Comparison of ENCODE assay signal across 8 cellular contexts in the genomic region with DNA sequence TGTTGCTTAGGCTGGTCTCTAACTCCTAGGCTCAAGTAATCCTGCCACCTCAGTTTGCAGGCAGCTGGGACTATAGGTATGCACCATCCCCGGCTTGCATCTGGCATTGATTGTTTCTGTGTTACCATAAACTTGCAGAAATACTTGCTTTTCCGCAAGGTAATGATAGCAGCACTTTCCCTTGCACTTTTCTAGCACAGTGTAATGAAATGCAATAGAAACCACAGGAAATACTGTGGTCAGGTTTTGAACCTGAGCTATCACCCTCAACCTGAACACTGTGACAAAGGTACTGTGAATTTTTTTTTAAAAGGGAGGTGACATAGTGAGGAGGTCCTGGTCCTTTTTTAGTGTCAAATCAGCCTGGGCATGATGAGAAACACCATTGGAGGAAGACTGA. TPM values are rescaled to one million over a fixed set of nuclear protein-coding genes. Genes with fewer than 3 reads are reported as not detected.
A peak's percentile ranks its signal among the peaks of the same experiment; 100 is the strongest.
DNase-seq lines count a peak whose midpoint lies in the region; ATAC-seq, FAIRE-seq and TF ChIP-seq lines count a peak whose summit lies in the region.

No MANE protein-coding gene starts in this region.

- no peak overlapping the region for H3K9ac ChIP-seq in H9 (ENCODE audit: extremely low read depth, insufficient read length, low read length)

- H2BK120ac ChIP-seq in H9 (ENCODE audit: low read depth, low read length, poor library complexity, severe bottlenecking), result no peak overlapping the region

- no peak overlapping the region for H2BK15ac ChIP-seq in H9 (ENCODE audit: low read depth, low read length)

- no peak overlapping the region for H3T11ph ChIP-seq in H9 (ENCODE audit: low read length)

- no peak overlapping the region for H2AK5ac ChIP-seq in H9 (ENCODE audit: insufficient read length, low read length)

- ATAC-seq in GM21360 (IDR thresholded peaks at IDR 0.05; ENCODE audit: unreplicated experiment), result peak; percentile 75
- peak; percentile 86 for ATAC-seq in HG03442 (IDR thresholded peaks at IDR 0.05; ENCODE audit: unreplicated experiment)

- H3K23me2 ChIP-seq in H9 (ENCODE audit: insufficient read length, low read depth, low read length, poor library complexity, severe bottlenecking), result no peaks in the 10 kb centered on the region

- no CpG with 5 or more reads among the region's 2 CpGs for WGBS in H9 (ENCODE audit: extremely low coverage, insufficient read length, low lambda C conversion rate)
- WGBS in prostate gland, result 56% methylated on average over 2 of the region's 2 CpGs

- intact Hi-C loops in activated T-helper 2 cell treated with anti-CD3 and anti-CD28 coated beads, Interferon-gamma antibody, Interleukin-2, Interleukin-4, amounts not matched to agents 10 μg/mL and 5 μg/mL and 100 μg/mL, durations not matched to agents 14 hours and 24 hours and 36 hours (cut with micrococcal nuclease), result loop anchor here (1.0 to 10.0 kb wide), 3 partner anchors 11 to 863 kb away; partner anchors contain the start of genes LRP2 and STK39
- intact Hi-C loops in prostate gland (cut with DNase I), result no loop called here

- H3K27ac Mint-ChIP-seq in activated T-helper 2 cell treated with anti-CD3 and anti-CD28 coated beads, Interferon-gamma antibody, Interleukin-2, Interleukin-4, amounts not matched to agents 10 μg/mL and 5 μg/mL and 100 μg/mL, durations not matched to agents 14 hours and 24 hours and 36 hours, result peak overlapping the region; percentile 54
- no peak overlapping the region for H3K27ac Mint-ChIP-seq in H9

- no peak overlapping the region for H2BK5ac ChIP-seq in H9 (ENCODE audit: insufficient read length, low read length)

- no peak overlapping the region for H3K4me3 Mint-ChIP-seq in activated T-helper 2 cell treated with anti-CD3 and anti-CD28 coated beads, Interferon-gamma antibody, Interleukin-2, Interleukin-4, amounts not matched to agents 10 μg/mL and 5 μg/mL and 100 μg/mL, durations not matched to agents 14 hours and 24 hours and 36 hours (ENCODE audit: low read depth)
- H3K4me3 Mint-ChIP-seq in H9, result no peak overlapping the region

- no peaks in the 10 kb centered on the region for H3K27me3 ChIP-seq in H9 (ENCODE audit: insufficient read depth, low read length)
- no peaks in the 10 kb centered on the region for H3K27me3 ChIP-seq in prostate gland (replicated peaks; ENCODE audit: insufficient read depth)

- TF ChIP-seq POLR2A in prostate gland (IDR thresholded peaks at IDR 0.05), result no peak

- no peak overlapping the region for H2BK20ac ChIP-seq in H9 (ENCODE audit: low read depth, low read length, poor library complexity, severe bottlenecking)

- H3K27ac ChIP-seq in H9 (ENCODE audit: insufficient read length, low read depth, low read length) (no peak overlapping the region), prostate gland (no peak overlapping the region)

- no peak overlapping the region for H3K4ac ChIP-seq in H9 (ENCODE audit: low read depth, low read length)

- TF ChIP-seq CTCF in H9 (conservative IDR thresholded peaks at IDR 0.05) (no peak), prostate gland (IDR thresholded peaks at IDR 0.05) (no peak)

- H3K4me2 ChIP-seq in H9 (ENCODE audit: insufficient read depth, insufficient read length, low read length), result no peak overlapping the region

- H3K18ac ChIP-seq in H9 (ENCODE audit: insufficient read length, low read depth, low read length), result no peak overlapping the region

- H4K8ac ChIP-seq in H9 (replicated peaks; ENCODE audit: insufficient read length, low read depth, low read length), result no peak overlapping the region

- H3K56ac ChIP-seq in H9 (ENCODE audit: insufficient read length, low read depth, low read length), result no peak overlapping the region

- peaks cover 8% of the 10 kb centered on the region for H3K36me3 Mint-ChIP-seq in activated T-helper 2 cell treated with anti-CD3 and anti-CD28 coated beads, Interferon-gamma antibody, Interleukin-2, Interleukin-4, amounts not matched to agents 10 μg/mL and 5 μg/mL and 100 μg/mL, durations not matched to agents 14 hours and 24 hours and 36 hours (ENCODE audit: low read depth)
- no peaks in the 10 kb centered on the region for H3K36me3 Mint-ChIP-seq in H9 (ENCODE audit: insufficient read depth in 1 of 3, low read depth in 3 of 3)

- H4K20me1 ChIP-seq in H9 (ENCODE audit: control insufficient read depth, insufficient read depth, insufficient read length), result no peaks in the 10 kb centered on the region

- H3K9me3 Mint-ChIP-seq in activated T-helper 2 cell treated with anti-CD3 and anti-CD28 coated beads, Interferon-gamma antibody, Interleukin-2, Interleukin-4, amounts not matched to agents 10 μg/mL and 5 μg/mL and 100 μg/mL, durations not matched to agents 14 hours and 24 hours and 36 hours, result peaks cover 4% of the 10 kb centered on the region
- no peaks in the 10 kb centered on the region for H3K9me3 Mint-ChIP-seq in H9

- H3K9me3 ChIP-seq in H9 (ENCODE audit: control insufficient read depth, low read depth, low read length), result no peaks in the 10 kb centered on the region
- no peaks in the 10 kb centered on the region for H3K9me3 ChIP-seq in prostate gland

- DNase-seq in GM18507 (ENCODE audit: extremely low spot score, insufficient read length, low read depth) (peak; percentile 18), H9 (no peak), globus pallidus (ENCODE audit: low spot score) (no peak), prostate gland (ENCODE audit: low spot score) (no peak), Ammon's horn (ENCODE audit: low spot score) (no peak)
- DNase-seq in activated T-helper 2 cell treated with anti-CD3 and anti-CD28 coated beads, Interferon-gamma antibody, Interleukin-2, Interleukin-4, amounts not matched to agents 10 μg/mL and 5 μg/mL and 100 μg/mL, durations not matched to agents 14 hours and 24 hours and 36 hours (ENCODE audit: low spot score), result peak; percentile 31

- no peaks in the 10 kb centered on the region for H3K79me1 ChIP-seq in H9 (ENCODE audit: insufficient read depth, low read depth, low read length, poor library complexity, severe bottlenecking)

- peak; percentile 86 for FAIRE-seq in GM18507 (lab: Jason Lieb, UNC)

- H2BK12ac ChIP-seq in H9 (ENCODE audit: insufficient read length, low read depth, low read length), result no peak overlapping the region

- H3K27me3 Mint-ChIP-seq in activated T-helper 2 cell treated with anti-CD3 and anti-CD28 coated beads, Interferon-gamma antibody, Interleukin-2, Interleukin-4, amounts not matched to agents 10 μg/mL and 5 μg/mL and 100 μg/mL, durations not matched to agents 14 hours and 24 hours and 36 hours (ENCODE audit: low read depth), result peaks cover 1% of the 10 kb centered on the region
- H3K27me3 Mint-ChIP-seq in H9 (ENCODE audit: low read depth), result peaks cover 16% of the 10 kb centered on the region

- no peak overlapping the region for H2AFZ ChIP-seq in H9 (ENCODE audit: low read length)

- no peaks in the 10 kb centered on the region for H3K79me2 ChIP-seq in H9 (ENCODE audit: insufficient read depth, low read length)

- H3K4me3 ChIP-seq in prostate gland, result no peak overlapping the region

- H3K4me1 Mint-ChIP-seq in activated T-helper 2 cell treated with anti-CD3 and anti-CD28 coated beads, Interferon-gamma antibody, Interleukin-2, Interleukin-4, amounts not matched to agents 10 μg/mL and 5 μg/mL and 100 μg/mL, durations not matched to agents 14 hours and 24 hours and 36 hours (ENCODE audit: low read depth), result peaks cover 53% of the 10 kb centered on the region
- H3K4me1 Mint-ChIP-seq in H9, result peaks cover 10 to 13% of the 10 kb centered on the region in 2 experiments

- H3K36me3 ChIP-seq in prostate gland, result no peaks in the 10 kb centered on the region

- no peak overlapping the region for H4K5ac ChIP-seq in H9 (ENCODE audit: insufficient read length, low read depth, low read length)

- no peak overlapping the region for H4K91ac ChIP-seq in H9 (ENCODE audit: insufficient read length, low read depth, low read length)

- H3K23ac ChIP-seq in H9 (ENCODE audit: insufficient read length, low read depth, low read length), result no peak overlapping the region

- H3K4me1 ChIP-seq in H9 (ENCODE audit: insufficient read depth, low read length) (0 out of 2 replicates have a peak, but pooled peaks cover 2% of the 10 kb centered on the region), prostate gland (replicated peaks) (no peaks in the 10 kb centered on the region)

- no peak overlapping the region for H3K14ac ChIP-seq in H9 (ENCODE audit: insufficient read depth, low read length)

RNA-seq across cellular contexts. Expression of gene DHRS9, which starts 38.3 kb away (rescaled TPM):
- total RNA-seq in activated T-helper 2 cell treated with anti-CD3 and anti-CD28 coated beads, Interferon-gamma antibody, Interleukin-2, Interleukin-4, amounts not matched to agents 10 μg/mL and 5 μg/mL and 100 μg/mL, durations not matched to agents 14 hours and 24 hours and 36 hours, result 3.3 and 3.6 TPM in 2 replicates
- total RNA-seq in H9 (2021) (not detected in 2 replicates), prostate gland (under 1 TPM; 0.32 to 0.34 TPM)

Comparison
In these comparisons a context has a peak if more than half of its experiments do, and no peak if none do; other contexts are left out.
1. DNase-seq: peak in GM18507 (single experiment) and activated T-helper 2 cell treated with anti-CD3 and anti-CD28 coated beads, Interferon-gamma antibody, Interleukin-2, Interleukin-4, amounts not matched to agents 10 μg/mL and 5 μg/mL and 100 μg/mL, durations not matched to agents 14 hours and 24 hours and 36 hours (single experiment); none in H9 (single experiment), globus pallidus (single experiment), prostate gland (single experiment) and Ammon's horn (single experiment).